ENCODE assay signal across 8 cellular contexts in genomic region chr1:148151911-148152391, GRCh38. TPM values are rescaled to one million over a fixed set of nuclear protein-coding genes. Genes with fewer than 3 reads are reported as not detected.
DNase-seq lines count a peak whose midpoint lies in the region; ATAC-seq and TF ChIP-seq lines count a peak whose summit lies in the region.
"Not testable (repeated sequence)": the region's sequence is repeated elsewhere in the genome, so short reads cannot be mapped to it uniquely, and the experiment has no call there.

Gene NBPF11 (minus strand): TSS chr1:148152281. CDS start chr1:148127003, 25,278 bp downstream.

- intact Hi-C loops in activated CD8-positive, alpha-beta T cell treated with anti-CD3 and anti-CD28 coated beads for 36 hours (cut with micrococcal nuclease), result not testable (repeated sequence)

- POLR2A ChIA-PET in activated CD8-positive, alpha-beta T cell treated with anti-CD3 and anti-CD28 coated beads for 36 hours (lab: Charles Lee), result interaction anchor here (1.8 kb wide), 1 partner anchor 182 kb away, joined by 8 read pairs; no protein-coding TSS in a partner anchor

- CTCF ChIA-PET in activated CD8-positive, alpha-beta T cell treated with anti-CD3 and anti-CD28 coated beads for 36 hours (lab: Charles Lee), result not testable (repeated sequence)

- not testable (repeated sequence) for H3K9me3 Mint-ChIP-seq in activated CD8-positive, alpha-beta T cell treated with anti-CD3 and anti-CD28 coated beads for 36 hours

- H3K4me1 Mint-ChIP-seq in activated CD8-positive, alpha-beta T cell treated with anti-CD3 and anti-CD28 coated beads for 36 hours (ENCODE audit: low read depth), result peaks cover 13% of the 10 kb centered on the region

- DNase-seq in HS-5 (ENCODE audit: low read depth), result peak; percentile 30
- peak; percentile 75 to 85 for DNase-seq in NOMO-1 (lab: John Stamatoyannopoulos, UW; ENCODE audit: unreplicated experiment in 2 of 2)
- peak; percentile 90 for DNase-seq in activated CD8-positive, alpha-beta T cell treated with anti-CD3 and anti-CD28 coated beads for 36 hours
- peak; percentile 84 for DNase-seq in ecto neural progenitor cell (ENCODE audit: low spot score)
- peak; percentile 76 for DNase-seq in medulla oblongata (ENCODE audit: extremely low spot score)
- peak; percentile 86 for DNase-seq in stimulated activated CD4-positive, alpha-beta T cell treated with anti-CD3 and anti-CD28 coated beads, Interleukin-4, amount 100 ng/mL, for 24 hours

- not testable (repeated sequence) for TF ChIP-seq CTCF in C4-2B (conservative IDR thresholded peaks at IDR 0.05); activated CD8-positive, alpha-beta T cell treated with anti-CD3 and anti-CD28 coated beads for 36 hours (IDR thresholded peaks at IDR 0.05)

- H3K27me3 Mint-ChIP-seq in activated CD8-positive, alpha-beta T cell treated with anti-CD3 and anti-CD28 coated beads for 36 hours, result not testable (repeated sequence)

- H3K27ac Mint-ChIP-seq in activated CD8-positive, alpha-beta T cell treated with anti-CD3 and anti-CD28 coated beads for 36 hours, result peak within 1 kb of the TSS; percentile 89

- H3K36me3 Mint-ChIP-seq in activated CD8-positive, alpha-beta T cell treated with anti-CD3 and anti-CD28 coated beads for 36 hours (ENCODE audit: low read depth), result not testable (repeated sequence)

- H3K4me3 Mint-ChIP-seq in activated CD8-positive, alpha-beta T cell treated with anti-CD3 and anti-CD28 coated beads for 36 hours, result peak within 1 kb of the TSS; percentile 93

- peak within 1 kb of the TSS; percentile 79 for H3K27ac ChIP-seq in C4-2B

- peak; percentile 79 for ATAC-seq in GM21390 (IDR thresholded peaks at IDR 0.05; ENCODE audit: unreplicated experiment)
- peak; percentile 98 for ATAC-seq in activated CD8-positive, alpha-beta T cell treated with anti-CD3 and anti-CD28 coated beads for 36 hours

RNA-seq across cellular contexts. Expression of gene NBPF11, which starts in this region (rescaled TPM):
- total RNA-seq in activated CD8-positive, alpha-beta T cell treated with anti-CD3 and anti-CD28 coated beads for 36 hours, result 1 to 10 TPM; 5.6 to 7.2 TPM

Comparison
In these comparisons a context has a peak if more than half of its experiments do, and no peak if none do; other contexts are left out.
1. Peak in every context shown above with its lines: DNase-seq, ATAC-seq and H3K27ac ChIP-seq.
2. DNase-seq: peak in every context shown above with its lines; median percentile 90 in activated CD8-positive, alpha-beta T cell treated with anti-CD3 and anti-CD28 coated beads for 36 hours; 86 in stimulated activated CD4-positive, alpha-beta T cell treated with anti-CD3 and anti-CD28 coated beads, Interleukin-4, amount 100 ng/mL, for 24 hours; 84 in ecto neural progenitor cell; 80 in NOMO-1; 76 in medulla oblongata; 30 in HS-5.